In the genomic region with DNA sequence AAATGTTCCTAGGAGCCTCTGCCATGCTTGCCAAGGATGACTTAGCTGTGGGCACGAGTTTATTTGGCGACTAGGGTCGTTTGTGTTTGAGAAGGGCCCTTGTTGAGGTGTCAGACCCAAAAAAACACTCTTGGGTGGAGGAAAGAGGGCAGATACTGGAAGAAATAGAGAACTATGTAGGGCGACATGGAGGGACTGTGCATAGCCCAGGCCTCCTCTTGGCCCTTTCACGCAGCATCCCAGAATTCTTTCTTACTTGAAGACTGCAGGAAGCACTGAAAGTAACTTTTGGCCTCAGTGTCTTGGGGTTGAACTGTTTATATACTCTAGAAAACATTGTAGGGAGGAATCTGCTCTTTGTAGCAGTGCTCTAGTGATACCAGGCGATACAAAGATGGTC, we compare ENCODE assay signal across 8 cellular contexts. TPM values are rescaled to one million over a fixed set of nuclear protein-coding genes. Genes with fewer than 3 reads are reported as not detected.
A peak's percentile ranks its signal among the peaks of the same experiment; 100 is the strongest.
DNase-seq lines count a peak whose midpoint lies in the region; ATAC-seq and TF ChIP-seq lines count a peak whose summit lies in the region.

No MANE protein-coding gene starts in this region.

- H3K27ac Mint-ChIP-seq in naive thymus-derived CD8-positive, alpha-beta T cell = peak overlapping the region; percentile 63 to 97 (median 87)

- H3K9me3 ChIP-seq in MG63 = no peaks in the 10 kb centered on the region

- no peaks in the 10 kb centered on the region for H3K27me3 Mint-ChIP-seq in naive thymus-derived CD8-positive, alpha-beta T cell

- H3K4me1 Mint-ChIP-seq in naive thymus-derived CD8-positive, alpha-beta T cell = peaks cover 24 to 55% (median 46%) of the 10 kb centered on the region in 4 donors

- POLR2A ChIA-PET in naive thymus-derived CD8-positive, alpha-beta T cell (lab: Charles Lee) = no interaction called here

- no peak for ATAC-seq in naive thymus-derived CD8-positive, alpha-beta T cell
- ATAC-seq in GM19023 (IDR thresholded peaks at IDR 0.05; ENCODE audit: unreplicated experiment) = no peak

- no peaks in the 10 kb centered on the region for H3K36me3 Mint-ChIP-seq in naive thymus-derived CD8-positive, alpha-beta T cell

- peak overlapping the region; percentile 90 to 97 (median 95) for H3K4me3 Mint-ChIP-seq in naive thymus-derived CD8-positive, alpha-beta T cell

- DNase-seq in GM04503 (ENCODE audit: low read depth) (peak; percentile 3), MG63 (no peak), coronary artery (ENCODE audit: low spot score) (no peak), NCI-H774 (lab: John Stamatoyannopoulos, UW) (no peak), MV-4-11 (lab: John Stamatoyannopoulos, UW) (no peak), amygdala (lab: John Stamatoyannopoulos, UW) (no peak)
- no peak for DNase-seq in naive thymus-derived CD8-positive, alpha-beta T cell

- peaks cover 2% of the 10 kb centered on the region for H3K36me3 ChIP-seq in MG63

- H3K4me3 ChIP-seq in MG63 (peak overlapping the region; percentile 86), coronary artery (peak overlapping the region; percentile 82)

- H3K27me3 ChIP-seq in MG63 = no peaks in the 10 kb centered on the region

- peak overlapping the region; percentile 74 to 89 for H3K27ac ChIP-seq in coronary artery

- H3K9me3 Mint-ChIP-seq in naive thymus-derived CD8-positive, alpha-beta T cell = no peaks in the 10 kb centered on the region

- TF ChIP-seq CTCF in coronary artery (IDR thresholded peaks at IDR 0.05) = no peak

RNA-seq across cellular contexts. Expression of gene RTF1, which starts 0.9 kb away (rescaled TPM):
- total RNA-seq in MG63 (2014; rRNA removed; shearing (Covaris generic); ENCODE audit: low replicate concordance) = 25.1 and 26.5 TPM in 2 replicates
- total RNA-seq in naive thymus-derived CD8-positive, alpha-beta T cell = 10 to 100 TPM; 34.4 to 36.3 TPM
- 10 to 100 TPM; 17.1 to 21.7 (median 19.2) TPM for polyA plus RNA-seq in naive thymus-derived CD8-positive, alpha-beta T cell

RNA-seq across cellular contexts. Expression of gene NDUFAF1, which starts 15.5 kb away (rescaled TPM):
- total RNA-seq in MG63 (2014; rRNA removed; shearing (Covaris generic); ENCODE audit: low replicate concordance) = 19.4 and 26.2 TPM in 2 replicates
- total RNA-seq in naive thymus-derived CD8-positive, alpha-beta T cell = 10 to 100 TPM; 12.9 to 14.3 TPM
- 10 to 100 TPM; 18.4 to 25.6 (median 20.8) TPM for polyA plus RNA-seq in naive thymus-derived CD8-positive, alpha-beta T cell
